ENCODE assay signal across 29 cellular contexts in genomic region chr19:48405850-48406249, GRCh38. TPM values are rescaled to one million over a fixed set of nuclear protein-coding genes. Genes with fewer than 3 reads are reported as not detected.
DNase-seq lines count a peak whose midpoint lies in the region; ATAC-seq, FAIRE-seq and TF ChIP-seq lines count a peak whose summit lies in the region.
"Had no signal": no experiment of that assay in that cellular context is flagged by ENCODE, and none has a peak within 500 bp of the region (broad histone marks: within the 10 kb centered on the region; RNA-seq: fewer than 3 reads in every experiment).

No MANE protein-coding gene starts in this region.

- H3K36me3 Mint-ChIP-seq in activated CD8-positive, alpha-beta T cell treated with anti-CD3 and anti-CD28 coated beads, Interleukin-2, amount 10 ng/mL, durations not matched to agents 7 days and 5 days (ENCODE audit: low read depth): no peaks in the 10 kb centered on the region

- no peaks in the 10 kb centered on the region for H3K36me3 ChIP-seq in mammary epithelial cell (ENCODE audit: insufficient read depth, low read length)
- no peaks in the 10 kb centered on the region for H3K36me3 ChIP-seq in breast epithelium
- H3K36me3 ChIP-seq in H1 (ENCODE audit: control insufficient read depth in 2 of 4, insufficient read depth in 4 of 4, low read length in 3 of 4): no peaks in the 10 kb centered on the region
- no peaks in the 10 kb centered on the region for H3K36me3 ChIP-seq in OCI-LY7 (ENCODE audit: insufficient read depth, low read length)
- H3K36me3 ChIP-seq in SJCRH30: no peaks in the 10 kb centered on the region
- H3K36me3 ChIP-seq: BE2C, cardiac muscle cell had no signal

- no peak overlapping the region for H3K56ac ChIP-seq in H1 (replicated peaks; ENCODE audit: insufficient read length, low read depth, low read length)

- H2AFZ ChIP-seq in mammary epithelial cell (ENCODE audit: low read depth, low read length) (peak overlapping the region; percentile 76), H1 (ENCODE audit: low read length) (no peak overlapping the region), OCI-LY7 (ENCODE audit: low read length) (no peak overlapping the region)

- H3K9me2 ChIP-seq in OCI-LY7 (ENCODE audit: insufficient read depth, low read length): no peaks in the 10 kb centered on the region

- H3K4me2 ChIP-seq in mammary epithelial cell (ENCODE audit: insufficient read depth, low read depth, low read length) (no peak overlapping the region), H1 (ENCODE audit: insufficient read depth in 1 of 2, low read depth in 2 of 2, low read length in 2 of 2) (no peak overlapping the region), OCI-LY7 (ENCODE audit: low read length) (no peak overlapping the region)

- H2BK5ac ChIP-seq in H1 (ENCODE audit: low read depth, low read length): no peak overlapping the region

- H3K79me2 ChIP-seq in mammary epithelial cell (ENCODE audit: insufficient read depth, low read length) (no peaks in the 10 kb centered on the region), H1 (ENCODE audit: control insufficient read depth in 1 of 2, insufficient read depth in 2 of 2, low read length in 2 of 2) (no peaks in the 10 kb centered on the region), OCI-LY7 (ENCODE audit: insufficient read depth, low read depth, low read length) (no peaks in the 10 kb centered on the region)

- TF ChIP-seq EP300 in H1 (IDR thresholded peaks at IDR 0.05; ENCODE audit: borderline replicate concordance in 1 of 2, low read depth in 2 of 2, low read length in 2 of 2): no peak

- H4K91ac ChIP-seq in H1 (replicated peaks; ENCODE audit: insufficient read length, low read length): no peak overlapping the region

- POLR2A ChIA-PET in H1 (lab: Charles Lee; ENCODE audit: partially characterized antibody) (interaction anchor here (1.0 to 1.5 kb wide), 5 partner anchors 9 to 62 kb away, joined by 3 to 4 read pairs (median 3); no protein-coding TSS in a partner anchor), OCI-LY7 (lab: Charles Lee) (no interaction called here)
- POLR2A ChIA-PET in activated CD8-positive, alpha-beta T cell treated with anti-CD3 and anti-CD28 coated beads, Interleukin-2, amount 10 ng/mL, durations not matched to agents 7 days and 5 days (lab: Charles Lee): interaction anchor here (0.5 to 1.2 kb wide), 2 partner anchors 11 to 12 kb away, joined by 3 to 6 read pairs; no protein-coding TSS in a partner anchor

- WGBS in mammary epithelial cell (ENCODE audit: low coverage, missing lambda C conversion rate): 75% methylated on average over 13 of the region's 13 CpGs
- WGBS in H1 (ENCODE audit: extremely low coverage in 1 of 2, insufficient coverage in 1 of 2, insufficient read length in 1 of 2, insufficient replicate concordance in 2 of 2, low coverage in 1 of 2, low lambda C conversion rate in 2 of 2, missing lambda C conversion rate in 1 of 2), 2 experiments: 91% methylated on average over 13 of the region's 13 CpGs; no CpG with 5 or more reads in 1 of the 2 experiments

- in situ Hi-C loops in mammary epithelial cell (cut with MboI; ENCODE audit: low sequenced_read_pairs in 2 of 2): no loop called here

- TF ChIP-seq CTCF in mammary epithelial cell (conservative IDR thresholded peaks at IDR 0.05 in 1 of 2, IDR thresholded peaks at IDR 0.05 in 1 of 2; ENCODE audit: extremely low read depth in 1 of 2, insufficient read depth in 1 of 2, low read depth in 1 of 2, low read length in 2 of 2) (no peak), breast epithelium (IDR thresholded peaks at IDR 0.05) (no peak), H1 (IDR thresholded peaks at IDR 0.05; ENCODE audit: control extremely low read depth in 1 of 3, insufficient read depth in 1 of 3, low read depth in 1 of 3, low read length in 3 of 3) (no peak), OCI-LY7 (conservative IDR thresholded peaks at IDR 0.05; ENCODE audit: low read length) (no peak)

- H3K27ac Mint-ChIP-seq in activated CD8-positive, alpha-beta T cell treated with anti-CD3 and anti-CD28 coated beads, Interleukin-2, amount 10 ng/mL, durations not matched to agents 7 days and 5 days: no peak overlapping the region
- H3K27ac Mint-ChIP-seq: activated naive CD4-positive, alpha-beta T cell treated with anti-CD3 and anti-CD28 coated beads for 36 hours; activated T-cell treated with anti-CD3 and anti-CD28 coated beads, Interleukin-2, amount 50 U/mL, for 72 hours; dendritic cell treated with granulocyte-macrophage colony-stimulating factor and Interleukin-4, amounts not matched to agents 40 ng/mL and 50 ng/mL, for 4 days had no signal

- H3K27ac ChIP-seq in mammary epithelial cell (ENCODE audit: insufficient read depth, low read depth, low read length): no peak overlapping the region
- H3K27ac ChIP-seq in breast epithelium: no peak overlapping the region
- H3K27ac ChIP-seq in H1 (ENCODE audit: low read depth, low read length): no peak overlapping the region
- H3K27ac ChIP-seq in OCI-LY7 (ENCODE audit: low read depth, low read length, poor library complexity, severe bottlenecking): no peak overlapping the region
- H3K27ac ChIP-seq in SJCRH30: no peak overlapping the region
- H3K27ac ChIP-seq: cardiac muscle cell, tibial artery had no signal

- H3K9me3 Mint-ChIP-seq in activated CD8-positive, alpha-beta T cell treated with anti-CD3 and anti-CD28 coated beads, Interleukin-2, amount 10 ng/mL, durations not matched to agents 7 days and 5 days (ENCODE audit: insufficient read depth): no peaks in the 10 kb centered on the region
- H3K9me3 Mint-ChIP-seq: activated naive CD4-positive, alpha-beta T cell treated with anti-CD3 and anti-CD28 coated beads for 36 hours; activated T-cell treated with anti-CD3 and anti-CD28 coated beads, Interleukin-2, amount 50 U/mL, for 72 hours had no signal

- dilution Hi-C loops in mammary epithelial cell (cut with HindIII; ENCODE audit: low sequenced_read_pairs): no loop called here

- H3K9me3 ChIP-seq in mammary epithelial cell (replicated peaks; ENCODE audit: insufficient read depth, low read length) (no peaks in the 10 kb centered on the region), breast epithelium (no peaks in the 10 kb centered on the region), H1 (ENCODE audit: insufficient read depth in 2 of 2, low read depth in 1 of 2, low read length in 1 of 2) (no peaks in the 10 kb centered on the region), OCI-LY7 (ENCODE audit: low read length) (no peaks in the 10 kb centered on the region), SJCRH30 (replicated peaks) (no peaks in the 10 kb centered on the region)
- H3K9me3 ChIP-seq: BE2C, tibial artery had no signal

- H4K8ac ChIP-seq in H1 (ENCODE audit: extremely low read depth, insufficient read depth, low read length): no peak overlapping the region

- no peak overlapping the region for H3K4ac ChIP-seq in H1 (replicated peaks; ENCODE audit: insufficient read length, low read depth, low read length)

- no peak overlapping the region for H2BK20ac ChIP-seq in H1 (ENCODE audit: low read length)

- H3K79me1 ChIP-seq in H1 (ENCODE audit: low read depth, low read length): no peaks in the 10 kb centered on the region; the same call in none of the 2 replicates

- no peak overlapping the region for H2BK120ac ChIP-seq in H1 (replicated peaks; ENCODE audit: low read depth, low read length)

- intact Hi-C loops in mammary epithelial cell (cut with micrococcal nuclease) (no loop called here), breast epithelium (cut with DNase I; ENCODE audit: low total_unique reads) (no loop called here), OCI-LY7 (cut with micrococcal nuclease; ENCODE audit: unreplicated experiment) (no loop called here)

- DNase-seq in mammary epithelial cell: peak; percentile 48
- DNase-seq in breast epithelium (ENCODE audit: low spot score in 2 of 2): no peak
- DNase-seq in MV-4-11 (lab: John Stamatoyannopoulos, UW): peak; percentile 81
- DNase-seq in H1 (ENCODE audit: low read depth in 1 of 2, low spot score in 2 of 2): no peak
- no peak for DNase-seq in OCI-LY7 (ENCODE audit: low spot score)
- DNase-seq in activated CD8-positive, alpha-beta T cell treated with anti-CD3 and anti-CD28 coated beads, Interleukin-2, amount 10 ng/mL, durations not matched to agents 7 days and 5 days: no peak
- no peak for DNase-seq in SJCRH30
- DNase-seq: activated naive CD4-positive, alpha-beta T cell treated with anti-CD3 and anti-CD28 coated beads for 36 hours; activated T-cell treated with anti-CD3 and anti-CD28 coated beads, Interleukin-2, amount 50 U/mL, for 72 hours; amygdala; BE2C; DMS79 treated with DMSO at 0.1 percent for 48 hours; head of caudate nucleus; KG1; mesendoderm; naive B cell; NCI-H1092 treated with DMSO at 0.1 percent for 48 hours; NCI-H2029; stimulated activated CD4-positive, alpha-beta T cell treated with anti-CD3 and anti-CD28 coated beads, Interleukin-4, amount 100 ng/mL, for 1 hour; stimulated activated naive CD8-positive, alpha-beta T cell treated with anti-CD3 and anti-CD28 coated beads, Interleukin-15, Interleukin-2, amounts not matched to agents 100 U/mL and 50 U/mL, for 24 hours; T-helper 9 cell; tibial artery had no signal

- CTCF ChIA-PET in mammary epithelial cell (lab: Charles Lee; ENCODE audit: low non-redundant PET): interaction anchor here (0.6 kb wide), 1 partner anchor 100 kb away, joined by 7 read pairs; no protein-coding TSS in a partner anchor
- CTCF ChIA-PET in H1 (lab: Charles Lee; ENCODE audit: partially characterized antibody): interaction anchor here (1.0 to 2.5 kb wide), 2 partner anchors 9 to 40 kb away, joined by 4 to 8 read pairs; partner anchors contain the start of gene GRWD1
- CTCF ChIA-PET in OCI-LY7 (lab: Charles Lee; ENCODE audit: unreplicated experiment): no interaction called here
- CTCF ChIA-PET in activated CD8-positive, alpha-beta T cell treated with anti-CD3 and anti-CD28 coated beads, Interleukin-2, amount 10 ng/mL, durations not matched to agents 7 days and 5 days (lab: Charles Lee): interaction anchor here (1.9 kb wide), 1 partner anchor 15 kb away, joined by 14 read pairs; the partner anchor contains the start of gene KDELR1

- no peak overlapping the region for H3K14ac ChIP-seq in H1 (ENCODE audit: insufficient read length)

- TF ChIP-seq POLR2A in breast epithelium (IDR thresholded peaks at IDR 0.05) (no peak), H1 (IDR thresholded peaks at IDR 0.05; ENCODE audit: control extremely low read depth in 1 of 2, low read depth in 2 of 2, low read length in 2 of 2) (no peak)

- no peaks in the 10 kb centered on the region for H3K4me1 ChIP-seq in mammary epithelial cell (ENCODE audit: insufficient read depth, low read length)
- H3K4me1 ChIP-seq in breast epithelium: no peaks in the 10 kb centered on the region
- H3K4me1 ChIP-seq in H1 (replicated peaks in 1 of 4; ENCODE audit: control insufficient read depth in 3 of 4, insufficient read depth in 4 of 4, low read length in 3 of 4): peaks cover 8 to 12% (median 10%) of the 10 kb centered on the region in 4 experiments; a peak in 6 of 7 replicates
- H3K4me1 ChIP-seq in OCI-LY7 (ENCODE audit: insufficient read depth, low read length, poor library complexity, severe bottlenecking): peaks cover 9% of the 10 kb centered on the region
- H3K4me1 ChIP-seq in SJCRH30: no peaks in the 10 kb centered on the region
- H3K4me1 ChIP-seq: tibial artery had no signal

- no peak overlapping the region for H3K23ac ChIP-seq in H1 (ENCODE audit: insufficient read length)

- no peak overlapping the region for H3K4me3 ChIP-seq in mammary epithelial cell (replicated peaks in 1 of 3; ENCODE audit: insufficient read depth in 1 of 3, low read depth in 2 of 3, low read length in 3 of 3)
- no peak overlapping the region for H3K4me3 ChIP-seq in breast epithelium
- H3K4me3 ChIP-seq in H1 (ENCODE audit: extremely low read depth in 1 of 4, insufficient read depth in 2 of 4, low read depth in 3 of 4, low read length in 4 of 4): no peak overlapping the region
- H3K4me3 ChIP-seq in OCI-LY7 (ENCODE audit: low read depth, low read length, poor library complexity, severe bottlenecking): no peak overlapping the region
- H3K4me3 ChIP-seq in SJCRH30: no peak overlapping the region
- H3K4me3 ChIP-seq: cardiac muscle cell, tibial artery had no signal

- H2BK12ac ChIP-seq in H1 (ENCODE audit: low read depth, low read length): no peak overlapping the region

- no peak for TF ChIP-seq RAD21 in H1 (IDR thresholded peaks at IDR 0.05 in 1 of 2, conservative IDR thresholded peaks at IDR 0.05 in 1 of 2; ENCODE audit: low read depth in 2 of 2, low read length in 2 of 2)

- H4K20me1 ChIP-seq in mammary epithelial cell (ENCODE audit: insufficient read depth, low read length) (no peaks in the 10 kb centered on the region), H1 (replicated peaks in 1 of 2; ENCODE audit: control insufficient read depth in 1 of 2, insufficient read depth in 2 of 2, low read length in 2 of 2) (no peaks in the 10 kb centered on the region), OCI-LY7 (ENCODE audit: insufficient read depth, low read length) (no peaks in the 10 kb centered on the region)

- ATAC-seq in activated CD8-positive, alpha-beta T cell treated with anti-CD3 and anti-CD28 coated beads, Interleukin-2, amount 10 ng/mL, durations not matched to agents 7 days and 5 days: no peak
- ATAC-seq in GM18519 (IDR thresholded peaks at IDR 0.05; ENCODE audit: low FRiP score, unreplicated experiment): no peak
- ATAC-seq: stimulated activated naive CD8-positive, alpha-beta T cell treated with anti-CD3 and anti-CD28 coated beads, Interleukin-15, Interleukin-2, amounts not matched to agents 100 U/mL and 50 U/mL, for 24 hours had no signal

- no peak overlapping the region for H3K4me3 Mint-ChIP-seq in activated CD8-positive, alpha-beta T cell treated with anti-CD3 and anti-CD28 coated beads, Interleukin-2, amount 10 ng/mL, durations not matched to agents 7 days and 5 days
- H3K4me3 Mint-ChIP-seq: activated naive CD4-positive, alpha-beta T cell treated with anti-CD3 and anti-CD28 coated beads for 36 hours; activated T-cell treated with anti-CD3 and anti-CD28 coated beads, Interleukin-2, amount 50 U/mL, for 72 hours; dendritic cell treated with granulocyte-macrophage colony-stimulating factor and Interleukin-4, amounts not matched to agents 40 ng/mL and 50 ng/mL, for 4 days had no signal

- peaks cover 1% of the 10 kb centered on the region; the same call in 1 of the 2 replicates for H3K23me2 ChIP-seq in H1 (ENCODE audit: low read depth, low read length)

- H2AK5ac ChIP-seq in H1 (ENCODE audit: low read depth, low read length): no peak overlapping the region

- FAIRE-seq in H1 (lab: Jason Lieb, UNC): peak; percentile 32
- FAIRE-seq: A204.1 had no signal

- H3K27me3 ChIP-seq in mammary epithelial cell (ENCODE audit: insufficient read depth, low read length) (no peaks in the 10 kb centered on the region), breast epithelium (no peaks in the 10 kb centered on the region), H1 (replicated peaks in 1 of 4; ENCODE audit: control insufficient read depth in 3 of 4, extremely low read depth in 1 of 4, insufficient read depth in 3 of 4, low read length in 3 of 4) (no peaks in the 10 kb centered on the region), SJCRH30 (no peaks in the 10 kb centered on the region)
- H3K27me3 ChIP-seq: BE2C, cardiac muscle cell had no signal

- no peak overlapping the region for H3K9ac ChIP-seq in mammary epithelial cell (ENCODE audit: insufficient read depth, low read length)
- H3K9ac ChIP-seq in H1 (replicated peaks in 1 of 4; ENCODE audit: extremely low read depth in 1 of 4, low read depth in 3 of 4, low read length in 3 of 4): no peak overlapping the region

- H3K27me3 Mint-ChIP-seq in activated CD8-positive, alpha-beta T cell treated with anti-CD3 and anti-CD28 coated beads, Interleukin-2, amount 10 ng/mL, durations not matched to agents 7 days and 5 days (ENCODE audit: low read depth): peaks cover 13% of the 10 kb centered on the region

- no peak overlapping the region for H3K18ac ChIP-seq in H1 (ENCODE audit: extremely low read depth, low read length)

- no peak overlapping the region for H2BK15ac ChIP-seq in H1 (ENCODE audit: low read length)

- peaks cover 17% of the 10 kb centered on the region for H3K4me1 Mint-ChIP-seq in activated CD8-positive, alpha-beta T cell treated with anti-CD3 and anti-CD28 coated beads, Interleukin-2, amount 10 ng/mL, durations not matched to agents 7 days and 5 days (ENCODE audit: low read depth)

- no peak overlapping the region for H4K5ac ChIP-seq in H1 (ENCODE audit: insufficient read length, low read depth, low read length)

- no TSS peak for BruUV-seq in mammary epithelial cell (replicated peaks; lab: Mats Ljungman, UMichigan)
- BruUV-seq in OCI-LY7 (replicated peaks; lab: Mats Ljungman, UMichigan): no TSS peak

RNA-seq across cellular contexts. Expression of gene GRIN2D, which starts 12.4 kb away (rescaled TPM):
- under 1 TPM; 0.17 to 0.21 TPM for total RNA-seq in mammary epithelial cell
- 0.05 TPM for polyA plus RNA-seq in mammary epithelial cell
- 0.21 TPM for polyA minus RNA-seq in mammary epithelial cell
- under 1 TPM in 2 of 3 donors, not detected in 1; 0.32 to 0.33 TPM for total RNA-seq in breast epithelium
- 11.0 and 12.4 TPM in 2 replicates for total RNA-seq in H1 (2021; fragmentation: NEBNext Ultra II Directional; extraction: Animal tissue kit (Norgen Biotek cat#: 25700))
- 2.2 and 4.9 TPM in 2 replicates for polyA plus RNA-seq in H1 (2011; rRNA removed)
- 1.6 TPM for polyA plus RNA-seq in H1 (2011; cell fraction: cytosol; rRNA removed)
- polyA plus RNA-seq in H1 (2011; cell fraction: nucleus; rRNA removed): 6.1 TPM
- polyA plus RNA-seq in H1 (2012, experiment 1 of 2): 3.6 to 9.3 TPM (median 7.1 TPM) in 4 replicates
- 4.5 TPM for polyA plus RNA-seq in H1 (2012, experiment 2 of 2)
- 37.6 TPM for polyA plus RNA-seq in H1 (2013, experiment 1 of 2)
- polyA plus RNA-seq in H1 (2013, experiment 2 of 2): 33.0 TPM
- 2.1 and 2.7 TPM in 2 replicates for polyA minus RNA-seq in H1 (2011; rRNA and poly(A)+ RNA removed)
- polyA minus RNA-seq in H1 (2011; cell fraction: cytosol; rRNA and poly(A)+ RNA removed): 8.6 TPM
- 4.9 TPM for polyA minus RNA-seq in H1 (2011; cell fraction: nucleus; rRNA and poly(A)+ RNA removed)
- total RNA-seq in OCI-LY7 (2014; rRNA removed; shearing (Covaris generic)): not detected in 2 replicates
- total RNA-seq in OCI-LY7 (2022): 0.06 and 0.11 TPM in 2 replicates
- total RNA-seq in activated CD8-positive, alpha-beta T cell treated with anti-CD3 and anti-CD28 coated beads, Interleukin-2, amount 10 ng/mL, durations not matched to agents 7 days and 5 days: under 1 TPM; 0.05 to 0.08 TPM
- total RNA-seq in SJCRH30 (2014; rRNA removed; shearing (Covaris generic)): 0.03 TPM in 1 of 2 replicates, not detected in the other

RNA-seq across cellular contexts. Expression of gene KDELR1, which starts 14.5 kb away (rescaled TPM):
- total RNA-seq in mammary epithelial cell (100 to 1,000 TPM in 1 of 2 donors, 10 to 100 TPM in 1; 73.2 to 171 TPM), breast epithelium (10 to 100 TPM; 66.2 to 85.0 (median 68.5) TPM), OCI-LY7 (2022) (63.8 and 74.0 TPM in 2 replicates)
- polyA plus RNA-seq in mammary epithelial cell (112 TPM), H1 (2011; rRNA removed) (231 and 249 TPM in 2 replicates)
- 262 TPM for polyA minus RNA-seq in mammary epithelial cell
- total RNA-seq in H1 (2021; fragmentation: NEBNext Ultra II Directional; extraction: Animal tissue kit (Norgen Biotek cat#: 25700)): 224 and 225 TPM in 2 replicates
- 107 TPM for polyA plus RNA-seq in H1 (2011; cell fraction: cytosol; rRNA removed)
- 178 TPM for polyA plus RNA-seq in H1 (2011; cell fraction: nucleus; rRNA removed)
- polyA plus RNA-seq in H1 (2012, experiment 1 of 2): 154 to 271 TPM (median 239 TPM) in 4 replicates
- polyA plus RNA-seq in H1 (2012, experiment 2 of 2): 352 TPM
- polyA plus RNA-seq in H1 (2013, experiment 1 of 2): 604 TPM
- polyA plus RNA-seq in H1 (2013, experiment 2 of 2): 663 TPM
- polyA minus RNA-seq in H1 (2011; rRNA and poly(A)+ RNA removed): 147 and 178 TPM in 2 replicates
- 102 TPM for polyA minus RNA-seq in H1 (2011; cell fraction: cytosol; rRNA and poly(A)+ RNA removed)
- 58.9 TPM for polyA minus RNA-seq in H1 (2011; cell fraction: nucleus; rRNA and poly(A)+ RNA removed)
- 26.2 and 38.8 TPM in 2 replicates for total RNA-seq in OCI-LY7 (2014; rRNA removed; shearing (Covaris generic))
- 10 to 100 TPM; 70.3 to 71.3 TPM for total RNA-seq in activated CD8-positive, alpha-beta T cell treated with anti-CD3 and anti-CD28 coated beads, Interleukin-2, amount 10 ng/mL, durations not matched to agents 7 days and 5 days
- 105 and 119 TPM in 2 replicates for total RNA-seq in SJCRH30 (2014; rRNA removed; shearing (Covaris generic))

RNA-seq across cellular contexts. Expression of gene GRWD1, which starts 39.9 kb away (rescaled TPM):
- total RNA-seq in mammary epithelial cell (10 to 100 TPM; 35.3 to 45.9 TPM), breast epithelium (10 to 100 TPM; 25.0 to 35.4 (median 30.1) TPM), OCI-LY7 (2022) (26.3 and 32.1 TPM in 2 replicates)
- polyA plus RNA-seq in mammary epithelial cell (32.1 TPM), H1 (2011; rRNA removed) (36.9 and 46.4 TPM in 2 replicates)
- 15.8 TPM for polyA minus RNA-seq in mammary epithelial cell
- 61.9 and 64.9 TPM in 2 replicates for total RNA-seq in H1 (2021; fragmentation: NEBNext Ultra II Directional; extraction: Animal tissue kit (Norgen Biotek cat#: 25700))
- 44.2 TPM for polyA plus RNA-seq in H1 (2011; cell fraction: cytosol; rRNA removed)
- polyA plus RNA-seq in H1 (2011; cell fraction: nucleus; rRNA removed): 30.1 TPM
- polyA plus RNA-seq in H1 (2012, experiment 1 of 2): 25.4 to 44.2 TPM (median 41.0 TPM) in 4 replicates
- polyA plus RNA-seq in H1 (2012, experiment 2 of 2): 36.9 TPM
- 18.6 TPM for polyA plus RNA-seq in H1 (2013, experiment 1 of 2)
- 17.3 TPM for polyA plus RNA-seq in H1 (2013, experiment 2 of 2)
- polyA minus RNA-seq in H1 (2011; rRNA and poly(A)+ RNA removed): 11.5 and 19.1 TPM in 2 replicates
- 24.4 TPM for polyA minus RNA-seq in H1 (2011; cell fraction: cytosol; rRNA and poly(A)+ RNA removed)
- polyA minus RNA-seq in H1 (2011; cell fraction: nucleus; rRNA and poly(A)+ RNA removed): 18.2 TPM
- total RNA-seq in OCI-LY7 (2014; rRNA removed; shearing (Covaris generic)): 34.4 and 35.8 TPM in 2 replicates
- 10 to 100 TPM; 46.4 to 50.4 TPM for total RNA-seq in activated CD8-positive, alpha-beta T cell treated with anti-CD3 and anti-CD28 coated beads, Interleukin-2, amount 10 ng/mL, durations not matched to agents 7 days and 5 days
- 40.4 and 44.6 TPM in 2 replicates for total RNA-seq in SJCRH30 (2014; rRNA removed; shearing (Covaris generic))

RNA-seq across cellular contexts. Expression of gene SYNGR4, which starts 41.7 kb away (rescaled TPM):
- total RNA-seq in mammary epithelial cell (not detected), breast epithelium (not detected), OCI-LY7 (2022) (1.0 and 1.2 TPM in 2 replicates)
- polyA plus RNA-seq in mammary epithelial cell (not detected), H1 (2011; rRNA removed) (0.27 and 0.41 TPM in 2 replicates)
- polyA minus RNA-seq in mammary epithelial cell: not detected
- total RNA-seq in H1 (2021; fragmentation: NEBNext Ultra II Directional; extraction: Animal tissue kit (Norgen Biotek cat#: 25700)): 1.1 TPM in 1 of 2 replicates, not detected in the other
- 0.18 TPM for polyA plus RNA-seq in H1 (2011; cell fraction: cytosol; rRNA removed)
- 0.46 TPM for polyA plus RNA-seq in H1 (2011; cell fraction: nucleus; rRNA removed)
- polyA plus RNA-seq in H1 (2012, experiment 1 of 2): 0.23 TPM in 1 of 4 replicates, not detected in the others
- polyA plus RNA-seq in H1 (2012, experiment 2 of 2): 0.54 TPM
- 0.28 TPM for polyA plus RNA-seq in H1 (2013, experiment 1 of 2)
- polyA plus RNA-seq in H1 (2013, experiment 2 of 2): 0.26 TPM
- polyA minus RNA-seq in H1 (2011; rRNA and poly(A)+ RNA removed): not detected in 2 replicates
- polyA minus RNA-seq in H1 (2011; cell fraction: cytosol; rRNA and poly(A)+ RNA removed): not detected
- polyA minus RNA-seq in H1 (2011; cell fraction: nucleus; rRNA and poly(A)+ RNA removed): not detected
- 0.38 and 0.51 TPM in 2 replicates for total RNA-seq in OCI-LY7 (2014; rRNA removed; shearing (Covaris generic))
- total RNA-seq in activated CD8-positive, alpha-beta T cell treated with anti-CD3 and anti-CD28 coated beads, Interleukin-2, amount 10 ng/mL, durations not matched to agents 7 days and 5 days: not detected
- not detected in 2 replicates for total RNA-seq in SJCRH30 (2014; rRNA removed; shearing (Covaris generic))
- total RNA-seq: activated CD8-positive, alpha-beta memory T cell treated with anti-CD3 and anti-CD28 coated beads for 36 hours; omental fat pad; renal cortical epithelial cell had no signal
- polyA plus RNA-seq: cardiac muscle cell had no signal

RNA-seq across cellular contexts. Expression of gene TMEM143, which starts 42.1 kb away (rescaled TPM):
- total RNA-seq in mammary epithelial cell (1 to 10 TPM; 4.5 to 9.0 TPM), breast epithelium (10 to 100 TPM in 1 of 3 donors, 1 to 10 TPM in 2; 5.9 to 10.5 (median 6.2) TPM), OCI-LY7 (2022) (31.4 and 37.9 TPM in 2 replicates)
- polyA plus RNA-seq in mammary epithelial cell (5.6 TPM), H1 (2011; rRNA removed) (19.1 and 26.7 TPM in 2 replicates)
- 5.6 TPM for polyA minus RNA-seq in mammary epithelial cell
- total RNA-seq in H1 (2021; fragmentation: NEBNext Ultra II Directional; extraction: Animal tissue kit (Norgen Biotek cat#: 25700)): 14.2 and 14.7 TPM in 2 replicates
- 17.1 TPM for polyA plus RNA-seq in H1 (2011; cell fraction: cytosol; rRNA removed)
- polyA plus RNA-seq in H1 (2011; cell fraction: nucleus; rRNA removed): 47.8 TPM
- polyA plus RNA-seq in H1 (2012, experiment 1 of 2): 9.5 to 18.4 TPM (median 14.8 TPM) in 4 replicates
- 13.1 TPM for polyA plus RNA-seq in H1 (2012, experiment 2 of 2)
- 12.7 TPM for polyA plus RNA-seq in H1 (2013, experiment 1 of 2)
- polyA plus RNA-seq in H1 (2013, experiment 2 of 2): 11.9 TPM
- 10.4 and 15.6 TPM in 2 replicates for polyA minus RNA-seq in H1 (2011; rRNA and poly(A)+ RNA removed)
- 22.6 TPM for polyA minus RNA-seq in H1 (2011; cell fraction: cytosol; rRNA and poly(A)+ RNA removed)
- polyA minus RNA-seq in H1 (2011; cell fraction: nucleus; rRNA and poly(A)+ RNA removed): 14.9 TPM
- total RNA-seq in OCI-LY7 (2014; rRNA removed; shearing (Covaris generic)): 18.2 and 31.1 TPM in 2 replicates
- total RNA-seq in activated CD8-positive, alpha-beta T cell treated with anti-CD3 and anti-CD28 coated beads, Interleukin-2, amount 10 ng/mL, durations not matched to agents 7 days and 5 days: 10 to 100 TPM; 17.1 to 19.4 TPM
- total RNA-seq in SJCRH30 (2014; rRNA removed; shearing (Covaris generic)): 2.6 and 2.8 TPM in 2 replicates

Comparison
In these comparisons a context has a peak if more than half of its experiments do, and no peak if none do; other contexts are left out.
1. DNase-seq: peak in mammary epithelial cell (single experiment) and MV-4-11 (single experiment); none in breast epithelium (0 of 2), H1 (0 of 2), OCI-LY7 (single experiment), activated CD8-positive, alpha-beta T cell treated with anti-CD3 and anti-CD28 coated beads, Interleukin-2, amount 10 ng/mL, durations not matched to agents 7 days and 5 days (single experiment) and SJCRH30 (0 of 2).